ENCODE assay signal across 18 cellular contexts in the genomic region with DNA sequence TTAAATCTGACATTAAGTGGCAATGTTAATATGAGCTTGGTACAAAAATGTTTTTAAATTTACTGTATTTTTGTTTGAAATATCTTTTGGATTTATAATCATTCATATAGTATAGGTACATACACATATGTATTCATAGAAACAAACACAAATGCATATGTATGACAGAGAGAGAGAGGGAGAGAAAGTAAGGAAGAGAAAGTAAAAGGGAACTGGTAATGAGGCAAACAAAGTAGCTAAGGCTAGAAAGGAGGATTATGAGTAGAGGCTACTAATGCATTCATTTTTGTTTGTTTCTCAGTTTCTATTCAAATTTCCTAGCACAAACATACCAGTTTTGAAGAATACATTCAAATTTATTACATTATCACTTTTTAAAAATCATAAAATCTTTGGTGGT.
"Had no signal": no experiment of that assay in that cellular context is flagged by ENCODE, and none has a peak within 500 bp of the region (broad histone marks: within the 10 kb centered on the region; RNA-seq: fewer than 3 reads in every experiment).

No MANE protein-coding gene starts in this region.

- H3K36me3 ChIP-seq: ascending aorta, colonic mucosa, lower lobe of right lung, prostate gland, right atrium auricular region had no signal

- H3K4me1 Mint-ChIP-seq: activated CD4-positive, alpha-beta T cell treated with anti-CD3 and anti-CD28 coated beads, Interleukin-2, amount 10 ng/mL, durations not matched to agents 7 days and 5 days; central memory CD8-positive, alpha-beta T cell had no signal

- H3K9me3 ChIP-seq: ascending aorta, colonic mucosa, lower lobe of right lung, prostate gland, right atrium auricular region had no signal

- H3K27ac ChIP-seq: ascending aorta, colonic mucosa, lower lobe of right lung, prostate gland, right atrium auricular region had no signal

- H3K4me1 ChIP-seq: ascending aorta, colonic mucosa, lower lobe of right lung, prostate gland, right atrium auricular region had no signal

- H3K4me3 ChIP-seq: ascending aorta, colonic mucosa, lower lobe of right lung, prostate gland, right atrium auricular region had no signal

- H3K27me3 ChIP-seq: ascending aorta, colonic mucosa, right atrium auricular region had no signal

- H3K4me3 Mint-ChIP-seq: activated CD4-positive, alpha-beta T cell treated with anti-CD3 and anti-CD28 coated beads, Interleukin-2, amount 10 ng/mL, durations not matched to agents 7 days and 5 days; activated T-cell treated with anti-CD3 and anti-CD28 coated beads, Interleukin-2, amount 50 U/mL, for 4 hours; central memory CD8-positive, alpha-beta T cell; stimulated activated naive CD8-positive, alpha-beta T cell treated with anti-CD3 and anti-CD28 coated beads, Interleukin-15, Interleukin-2, amounts not matched to agents 100 ng/mL and 50 ng/mL, for 24 hours had no signal

- H3K27ac Mint-ChIP-seq: activated CD4-positive, alpha-beta T cell treated with anti-CD3 and anti-CD28 coated beads, Interleukin-2, amount 10 ng/mL, durations not matched to agents 7 days and 5 days; stimulated activated naive CD8-positive, alpha-beta T cell treated with anti-CD3 and anti-CD28 coated beads, Interleukin-15, Interleukin-2, amounts not matched to agents 100 ng/mL and 50 ng/mL, for 24 hours had no signal

- DNase-seq: activated CD4-positive, alpha-beta T cell treated with anti-CD3 and anti-CD28 coated beads, Interleukin-2, amount 10 ng/mL, durations not matched to agents 7 days and 5 days; activated CD8-positive, alpha-beta memory T cell treated with anti-CD3 and anti-CD28 coated beads, Interleukin-2, amount 50 U/mL, for 4 hours; activated naive CD4-positive, alpha-beta T cell treated with anti-CD3 and anti-CD28 coated beads, Interleukin-2, amount 50 U/mL, for 16 hours; activated T-cell treated with anti-CD3 and anti-CD28 coated beads, Interleukin-2, amount 50 U/mL, for 4 hours; colonic mucosa; hypothalamus; islet precursor cell; left colon; lower lobe of right lung; stimulated activated CD4-positive, alpha-beta T cell treated with anti-CD3 and anti-CD28 coated beads, Interleukin-15, amount 100 ng/mL, for 24 hours; stimulated activated CD4-positive, alpha-beta T cell treated with anti-CD3 and anti-CD28 coated beads, Interleukin-2, amount 100 ng/mL, for 48 hours; trophoblast cell had no signal

- H3K9me3 Mint-ChIP-seq: activated CD4-positive, alpha-beta T cell treated with anti-CD3 and anti-CD28 coated beads, Interleukin-2, amount 10 ng/mL, durations not matched to agents 7 days and 5 days; activated T-cell treated with anti-CD3 and anti-CD28 coated beads, Interleukin-2, amount 50 U/mL, for 4 hours had no signal

- ATAC-seq: activated CD4-positive, CD25-positive, alpha-beta regulatory T cell treated with anti-CD3 and anti-CD28 coated beads, Interleukin-2, amount 50 U/mL, for 24 hours; activated T-cell treated with anti-CD3 and anti-CD28 coated beads, Interleukin-2, amount 50 U/mL, for 4 hours; left colon; lower lobe of right lung had no signal

- H3K27me3 Mint-ChIP-seq: activated CD4-positive, alpha-beta T cell treated with anti-CD3 and anti-CD28 coated beads, Interleukin-2, amount 10 ng/mL, durations not matched to agents 7 days and 5 days; central memory CD8-positive, alpha-beta T cell; stimulated activated naive CD8-positive, alpha-beta T cell treated with anti-CD3 and anti-CD28 coated beads, Interleukin-15, Interleukin-2, amounts not matched to agents 100 ng/mL and 50 ng/mL, for 24 hours had no signal
